Comparison of ENCODE assay signal across 24 cellular contexts in the genomic region with DNA sequence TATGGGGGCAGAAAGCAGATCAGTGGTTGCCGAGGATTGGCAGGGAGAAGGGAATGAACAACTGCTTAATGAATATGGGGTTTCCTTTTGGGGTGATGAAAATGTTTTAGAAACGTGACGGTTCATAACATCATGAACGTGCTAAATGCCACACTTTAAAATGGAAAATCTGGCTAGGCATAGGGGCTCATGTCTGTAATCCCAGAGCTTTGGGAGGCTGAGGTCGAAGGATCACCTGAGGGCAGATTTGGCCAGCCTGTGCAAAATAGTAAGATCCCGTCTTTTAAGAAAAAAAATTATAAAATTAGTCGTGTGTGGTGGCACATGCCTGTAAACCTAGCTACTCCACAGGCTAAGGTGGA.
"Had no signal": no experiment of that assay in that cellular context is flagged by ENCODE, and none has a peak within 500 bp of the region (broad histone marks: within the 10 kb centered on the region; RNA-seq: fewer than 3 reads in every experiment).

No MANE protein-coding gene starts in this region.

- H3K36me3 ChIP-seq: ovary, right lobe of liver, tibial artery, uterus had no signal

- H3K9me3 ChIP-seq: ovary, right lobe of liver, tibial artery, uterus had no signal

- ATAC-seq: activated T-helper 17 cell treated with anti-CD3 and anti-CD28 coated beads, Interleukin-2, amount 50 U/mL, for 72 hours; foreskin keratinocyte; left colon; right lobe of liver had no signal

- H3K27me3 ChIP-seq: foreskin keratinocyte, ovary, right lobe of liver, tibial artery, uterus had no signal

- H3K4me1 ChIP-seq: uterus had no signal

- DNase-seq: activated CD4-positive, alpha-beta T cell treated with anti-CD3 and anti-CD28 coated beads for 1 hour; activated CD4-positive, alpha-beta T cell treated with anti-CD3 and anti-CD28 coated beads, Interleukin-2, amount 50 U/mL, for 48 hours; activated naive CD4-positive, alpha-beta T cell treated with Interleukin-2 at 50 U/mL for 16 hours; anterior cingulate cortex; caudate nucleus; endodermal cell; foreskin keratinocyte; hippocampal formation; islet precursor cell; left colon; ovary; right lobe of liver; stimulated activated CD4-positive, alpha-beta T cell treated with anti-CD3 and anti-CD28 coated beads, Interleukin-4, amount 100 ng/mL, for 1 hour; substantia nigra; T-helper 2 cell; tibial artery; uterus had no signal

- H3K27ac ChIP-seq: epithelial cell of prostate, foreskin keratinocyte, ovary, right lobe of liver, tibial artery, uterus, VCaP had no signal

- H3K4me3 Mint-ChIP-seq: activated T-helper 17 cell treated with anti-CD3 and anti-CD28 coated beads, Interleukin-2, amount 50 U/mL, for 72 hours; endodermal cell; mesothelial cell of epicardium had no signal

- H3K4me2 ChIP-seq: smooth muscle cell had no signal

- H3K27ac Mint-ChIP-seq: activated T-helper 17 cell treated with anti-CD3 and anti-CD28 coated beads, Interleukin-2, amount 50 U/mL, for 72 hours; brain; endodermal cell; mesothelial cell of epicardium had no signal

- H3K9me3 Mint-ChIP-seq: activated T-helper 17 cell treated with anti-CD3 and anti-CD28 coated beads, Interleukin-2, amount 50 U/mL, for 72 hours had no signal

- H3K4me3 ChIP-seq: lung, ovary, right lobe of liver, smooth muscle cell, tibial artery, uterus had no signal

- H3K27me3 Mint-ChIP-seq: activated T-helper 17 cell treated with anti-CD3 and anti-CD28 coated beads, Interleukin-2, amount 50 U/mL, for 72 hours had no signal
